Comparison of ENCODE assay signal across 2 cellular contexts in genomic region chr4:153447175-153447887, GRCh38.
TF ChIP-seq lines count a peak whose summit lies in the region.

No MANE protein-coding gene starts in this region.

TF ChIP-seq in liver, 16 proteins besides CTCF, POLR2A, EP300 and RAD21 (continued from another document):
- TF ChIP-seq REST (IDR thresholded peaks at IDR 0.05) (no peak), FOXA1 (IDR thresholded peaks at IDR 0.05) (no peak)

TF ChIP-seq in HepG2, 621 proteins besides CTCF, POLR2A, EP300 and RAD21:
- TF ChIP-seq ZNF609 (CRISPR knock-in tag; IDR thresholded peaks at IDR 0.05; ENCODE audit: borderline replicate concordance) (no peak), KDM3A (CRISPR knock-in tag; IDR thresholded peaks at IDR 0.05; ENCODE audit: low read depth) (no peak), ZNF556 (CRISPR knock-in tag; IDR thresholded peaks at IDR 0.05; ENCODE audit: borderline replicate concordance) (no peak), ZSCAN31 (CRISPR knock-in tag; IDR thresholded peaks at IDR 0.05; ENCODE audit: low read depth) (no peak), KLF11 (CRISPR knock-in tag; IDR thresholded peaks at IDR 0.05) (no peak), ZKSCAN8 (CRISPR knock-in tag; IDR thresholded peaks at IDR 0.05; ENCODE audit: borderline replicate concordance) (no peak), ZNF501 (CRISPR knock-in tag; IDR thresholded peaks at IDR 0.05) (no peak), JDP2 (CRISPR knock-in tag; IDR thresholded peaks at IDR 0.05; ENCODE audit: borderline replicate concordance) (no peak), THAP9 (CRISPR knock-in tag; IDR thresholded peaks at IDR 0.05; ENCODE audit: borderline replicate concordance) (no peak), HNF1B (CRISPR knock-in tag; IDR thresholded peaks at IDR 0.05) (no peak), MTA3 (CRISPR knock-in tag; IDR thresholded peaks at IDR 0.05) (no peak), GFI1 (CRISPR knock-in tag; IDR thresholded peaks at IDR 0.05; ENCODE audit: borderline replicate concordance) (no peak), ZNF281 (CRISPR knock-in tag; IDR thresholded peaks at IDR 0.05; ENCODE audit: borderline replicate concordance) (no peak), JUND (CRISPR knock-in tag; IDR thresholded peaks at IDR 0.05) (no peak), GTF2F1 (IDR thresholded peaks at IDR 0.05; ENCODE audit: low read length) (no peak), NR2F1 (CRISPR knock-in tag; IDR thresholded peaks at IDR 0.05) (no peak), SKI (IDR thresholded peaks at IDR 0.05; ENCODE audit: partially characterized antibody) (no peak), SIN3A (IDR thresholded peaks at IDR 0.05; ENCODE audit: borderline replicate concordance, low read depth, low read length) (no peak)
